Comparison of ENCODE assay signal across 1 cellular context in genomic region chr2:32760628-32761027, GRCh38.
TF ChIP-seq lines count a peak whose summit lies in the region.

No MANE protein-coding gene starts in this region.

TF ChIP-seq in H1, 55 proteins besides CTCF, POLR2A, EP300 and RAD21 (continued from another document):
- TF ChIP-seq CHD7 (IDR thresholded peaks at IDR 0.05; ENCODE audit: insufficient replicate concordance, low read length) (no peak), GTF2F1 (IDR thresholded peaks at IDR 0.05; ENCODE audit: borderline replicate concordance, low read depth, low read length) (no peak), SIN3A (conservative IDR thresholded peaks at IDR 0.05 in 1 of 2, IDR thresholded peaks at IDR 0.05 in 1 of 2; ENCODE audit: low read depth in 1 of 2, low read length in 2 of 2) (no peak), CTBP2 (IDR thresholded peaks at IDR 0.05; ENCODE audit: borderline replicate concordance, insufficient read depth, insufficient read length, low read length) (no peak)
